Comparison of ENCODE assay signal across 39 cellular contexts in genomic region chrX:70255452-70255851, GRCh38. TPM values are rescaled to one million over a fixed set of nuclear protein-coding genes. Genes with fewer than 3 reads are reported as not detected.
"Had no signal": no experiment of that assay in that cellular context is flagged by ENCODE, and none has a peak within 500 bp of the region (broad histone marks: within the 10 kb centered on the region; RNA-seq: fewer than 3 reads in every experiment).

No MANE protein-coding gene starts in this region.

- H3K36me3 ChIP-seq: adrenal gland, cardiac muscle cell, esophagus muscularis mucosa, gastroesophageal sphincter, neutrophil, stomach, suprapubic skin, tibial artery, upper lobe of right lung had no signal

- H3K27me3 ChIP-seq: cardiac muscle cell, esophagus muscularis mucosa, gastroesophageal sphincter, neutrophil, suprapubic skin, tibial artery, upper lobe of right lung had no signal

- ATAC-seq: activated CD4-positive, CD25-positive, alpha-beta regulatory T cell treated with anti-CD3 and anti-CD28 coated beads, Interleukin-2, amount 50 U/mL, for 24 hours; gastroesophageal sphincter; stimulated activated naive B cell treated with anti-CD40 and anti-IgM and Interleukin-4, amounts not matched to agents 10 μg/mL and 1 μg/mL and 100 μg/mL, for 72 hours; upper lobe of right lung had no signal

- H3K36me3 Mint-ChIP-seq: brain had no signal

- H3K4me3 ChIP-seq: adrenal gland, cardiac muscle cell, esophagus muscularis mucosa, gastroesophageal sphincter, stomach, suprapubic skin, tibial artery, upper lobe of right lung had no signal

- H3K4me3 Mint-ChIP-seq: activated naive CD4-positive, alpha-beta T cell treated with anti-CD3 and anti-CD28 coated beads for 36 hours; activated naive CD8-positive, alpha-beta T cell treated with anti-CD3 and anti-CD28 coated beads for 36 hours; activated T-helper 1 cell treated with anti-CD3 and anti-CD28 coated beads, Interleukin-12 subunit alpha, Interleukin-12 subunit beta, Interleukin-2, Interleukin-4 antibody, amounts not matched to agents 30 ng/mL and 10 ng/mL and 1 ng/mL, durations not matched to agents 14 hours and 24 hours and 36 hours; brain; dendritic cell treated with granulocyte-macrophage colony-stimulating factor and Interleukin-4, amounts not matched to agents 40 ng/mL and 50 ng/mL, for 4 days; endodermal cell; naive B cell; nephron progenitor cell; stimulated activated naive B cell treated with anti-CD40 and anti-IgM and Interleukin-4, amounts not matched to agents 10 μg/mL and 1 μg/mL and 100 μg/mL, for 72 hours; T-helper 1 cell treated with Interleukin-12 subunit alpha and Interleukin-12 subunit beta and Interleukin-4 antibody, amounts not matched to agents 30 μg/mL and 1 μg/mL, for 36 hours had no signal

- H3K27ac ChIP-seq: adrenal gland, cardiac muscle cell, esophagus muscularis mucosa, gastroesophageal sphincter, neutrophil, stomach, suprapubic skin, tibial artery, upper lobe of right lung, VCaP had no signal

- FAIRE-seq: TTC549 had no signal

- H3K4me1 ChIP-seq: adrenal gland, esophagus muscularis mucosa, gastroesophageal sphincter, stomach, suprapubic skin, tibial artery, upper lobe of right lung had no signal

- DNase-seq: activated CD4-positive, alpha-beta T cell treated with anti-CD3 and anti-CD28 coated beads for 48 hours; activated CD4-positive, alpha-beta T cell treated with anti-CD3 and anti-CD28 coated beads, Interleukin-2, amount 50 U/mL, for 48 hours; activated CD8-positive, alpha-beta memory T cell treated with anti-CD3 and anti-CD28 coated beads for 24 hours; activated CD8-positive, alpha-beta memory T cell treated with anti-CD3 and anti-CD28 coated beads, Interleukin-2, amount 50 U/mL, for 4 hours; activated effector memory CD4-positive, alpha-beta T cell treated with anti-CD3 and anti-CD28 coated beads, Interleukin-2, amount 50 U/mL, for 16 hours; activated naive CD4-positive, alpha-beta T cell treated with anti-CD3 and anti-CD28 coated beads for 36 hours; activated naive CD8-positive, alpha-beta T cell treated with anti-CD3 and anti-CD28 coated beads for 36 hours; activated T-cell treated with anti-CD3 and anti-CD28 coated beads, Interleukin-2, amount 50 U/mL, for 1 hour; adrenal gland; aorta; endodermal cell; mammary epithelial cell; naive B cell; nephron progenitor cell; stimulated activated CD4-positive, alpha-beta T cell treated with anti-CD3 and anti-CD28 coated beads, Interleukin-15, amount 100 ng/mL, for 24 hours; stimulated activated CD4-positive, alpha-beta T cell treated with anti-CD3 and anti-CD28 coated beads, Interleukin-2, amount 100 ng/mL, for 24 hours; stimulated activated naive B cell treated with anti-CD40 and anti-IgM and Interleukin-4, amounts not matched to agents 10 μg/mL and 1 μg/mL and 100 μg/mL, for 72 hours; stomach; SW 1271; T-helper 9 cell; tibial artery; upper lobe of right lung had no signal

- H3K27ac Mint-ChIP-seq: activated naive CD4-positive, alpha-beta T cell treated with anti-CD3 and anti-CD28 coated beads for 36 hours; activated T-helper 1 cell treated with anti-CD3 and anti-CD28 coated beads, Interleukin-12 subunit alpha, Interleukin-12 subunit beta, Interleukin-2, Interleukin-4 antibody, amounts not matched to agents 30 ng/mL and 10 ng/mL and 1 ng/mL, durations not matched to agents 14 hours and 24 hours and 36 hours; brain; dendritic cell treated with granulocyte-macrophage colony-stimulating factor and Interleukin-4, amounts not matched to agents 40 ng/mL and 50 ng/mL, for 4 days; endodermal cell; naive B cell; nephron progenitor cell; progenitor cell of endocrine pancreas; stimulated activated naive B cell treated with anti-CD40 and anti-IgM and Interleukin-4, amounts not matched to agents 10 μg/mL and 1 μg/mL and 100 μg/mL, for 72 hours; T-helper 1 cell treated with Interleukin-12 subunit alpha and Interleukin-12 subunit beta and Interleukin-4 antibody, amounts not matched to agents 30 μg/mL and 1 μg/mL, for 36 hours had no signal

- H3K9me3 Mint-ChIP-seq: activated naive CD4-positive, alpha-beta T cell treated with anti-CD3 and anti-CD28 coated beads for 36 hours; activated naive CD8-positive, alpha-beta T cell treated with anti-CD3 and anti-CD28 coated beads for 36 hours; activated T-helper 1 cell treated with anti-CD3 and anti-CD28 coated beads, Interleukin-12 subunit alpha, Interleukin-12 subunit beta, Interleukin-2, Interleukin-4 antibody, amounts not matched to agents 30 ng/mL and 10 ng/mL and 1 ng/mL, durations not matched to agents 14 hours and 24 hours and 36 hours; dendritic cell treated with granulocyte-macrophage colony-stimulating factor and Interleukin-4, amounts not matched to agents 40 ng/mL and 50 ng/mL, for 4 days; naive B cell; T-helper 1 cell treated with Interleukin-12 subunit alpha and Interleukin-12 subunit beta and Interleukin-4 antibody, amounts not matched to agents 30 μg/mL and 1 μg/mL, for 36 hours had no signal

- H3K27me3 Mint-ChIP-seq: activated naive CD8-positive, alpha-beta T cell treated with anti-CD3 and anti-CD28 coated beads for 36 hours; brain; dendritic cell treated with granulocyte-macrophage colony-stimulating factor and Interleukin-4, amounts not matched to agents 40 ng/mL and 50 ng/mL, for 4 days; naive B cell; progenitor cell of endocrine pancreas had no signal

- H3K9me3 ChIP-seq: adrenal gland, esophagus muscularis mucosa, gastroesophageal sphincter, neutrophil, stomach, suprapubic skin, tibial artery, upper lobe of right lung had no signal

- H3K4me1 Mint-ChIP-seq: brain; naive B cell; stimulated activated naive B cell treated with anti-CD40 and anti-IgM and Interleukin-4, amounts not matched to agents 10 μg/mL and 1 μg/mL and 100 μg/mL, for 72 hours had no signal

RNA-seq across cellular contexts. Expression of gene P2RY4, which starts 4.6 kb away (rescaled TPM):
- total RNA-seq: activated T-helper 1 cell treated with anti-CD3 and anti-CD28 coated beads, Interleukin-12 subunit alpha, Interleukin-12 subunit beta, Interleukin-2, Interleukin-4 antibody, amounts not matched to agents 30 ng/mL and 10 ng/mL and 1 ng/mL, durations not matched to agents 14 hours and 24 hours and 36 hours; chondrocyte; progenitor cell of endocrine pancreas had no signal
- polyA plus RNA-seq: aorta, cardiac muscle cell, liver, stomach had no signal

RNA-seq across cellular contexts. Expression of gene ARR3, which starts 12.7 kb away (rescaled TPM):
- total RNA-seq: activated naive CD4-positive, alpha-beta T cell treated with anti-CD3 and anti-CD28 coated beads for 36 hours; activated naive CD8-positive, alpha-beta T cell treated with anti-CD3 and anti-CD28 coated beads for 36 hours; activated T-helper 1 cell treated with anti-CD3 and anti-CD28 coated beads, Interleukin-12 subunit alpha, Interleukin-12 subunit beta, Interleukin-2, Interleukin-4 antibody, amounts not matched to agents 30 ng/mL and 10 ng/mL and 1 ng/mL, durations not matched to agents 14 hours and 24 hours and 36 hours; adrenal gland; aorta; cardiac muscle cell; chondrocyte; endodermal cell; esophagus muscularis mucosa; gastroesophageal sphincter; liver; mammary epithelial cell; osteocyte; progenitor cell of endocrine pancreas; renal cortical epithelial cell; stomach; suprapubic skin; upper lobe of right lung had no signal
- polyA plus RNA-seq: adrenal gland, aorta, liver, mammary epithelial cell, stomach had no signal

RNA-seq across cellular contexts. Expression of gene AWAT1, which starts 21.0 kb away (rescaled TPM):
- total RNA-seq: activated naive CD4-positive, alpha-beta T cell treated with anti-CD3 and anti-CD28 coated beads for 36 hours; activated naive CD8-positive, alpha-beta T cell treated with anti-CD3 and anti-CD28 coated beads for 36 hours; activated T-helper 1 cell treated with anti-CD3 and anti-CD28 coated beads, Interleukin-12 subunit alpha, Interleukin-12 subunit beta, Interleukin-2, Interleukin-4 antibody, amounts not matched to agents 30 ng/mL and 10 ng/mL and 1 ng/mL, durations not matched to agents 14 hours and 24 hours and 36 hours; adrenal gland; aorta; cardiac muscle cell; chondrocyte; endodermal cell; esophagus muscularis mucosa; gastroesophageal sphincter; liver; mammary epithelial cell; osteocyte; progenitor cell of endocrine pancreas; renal cortical epithelial cell; stomach; upper lobe of right lung had no signal
- polyA plus RNA-seq: adrenal gland, aorta, cardiac muscle cell, liver, mammary epithelial cell, stomach had no signal

RNA-seq across cellular contexts. Expression of gene RAB41, which starts 26.5 kb away (rescaled TPM):
- total RNA-seq: activated naive CD4-positive, alpha-beta T cell treated with anti-CD3 and anti-CD28 coated beads for 36 hours; activated naive CD8-positive, alpha-beta T cell treated with anti-CD3 and anti-CD28 coated beads for 36 hours; activated T-helper 1 cell treated with anti-CD3 and anti-CD28 coated beads, Interleukin-12 subunit alpha, Interleukin-12 subunit beta, Interleukin-2, Interleukin-4 antibody, amounts not matched to agents 30 ng/mL and 10 ng/mL and 1 ng/mL, durations not matched to agents 14 hours and 24 hours and 36 hours; adrenal gland; aorta; cardiac muscle cell; chondrocyte; endodermal cell; esophagus muscularis mucosa; gastroesophageal sphincter; liver; mammary epithelial cell; osteocyte; progenitor cell of endocrine pancreas; renal cortical epithelial cell; stomach; upper lobe of right lung had no signal
- polyA plus RNA-seq: adrenal gland, aorta, liver, mammary epithelial cell, stomach had no signal
